In the genomic region with DNA sequence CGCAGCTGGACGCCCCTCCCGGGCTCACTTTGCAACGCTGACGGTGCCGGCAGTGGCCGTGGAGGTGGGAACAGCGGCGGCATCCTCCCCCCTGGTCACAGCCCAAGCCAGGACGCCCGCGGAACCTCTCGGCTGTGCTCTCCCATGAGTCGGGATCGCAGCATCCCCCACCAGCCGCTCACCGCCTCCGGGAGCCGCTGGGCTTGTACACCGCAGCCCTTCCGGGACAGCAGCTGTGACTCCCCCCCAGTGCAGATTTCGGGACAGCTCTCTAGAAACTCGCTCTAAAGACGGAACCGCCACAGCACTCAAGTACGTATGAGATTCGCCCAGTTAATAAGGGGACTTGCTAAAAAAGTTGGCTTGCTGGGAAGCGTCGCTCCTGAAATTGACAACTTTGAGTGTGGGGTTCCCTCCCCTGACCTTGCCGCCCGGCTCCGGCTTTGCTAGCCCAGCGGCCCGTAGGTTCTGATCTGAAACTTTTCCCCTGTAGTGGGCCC, we compare ENCODE assay signal across 8 cellular contexts. TPM values are rescaled to one million over a fixed set of nuclear protein-coding genes. Genes with fewer than 3 reads are reported as not detected.
A peak's percentile ranks its signal among the peaks of the same experiment; 100 is the strongest.
DNase-seq lines count a peak whose midpoint lies in the region; ATAC-seq and TF ChIP-seq lines count a peak whose summit lies in the region.

No MANE protein-coding gene starts in this region.

- no peak for TF ChIP-seq RAD21 in IMR-90 (IDR thresholded peaks at IDR 0.05; ENCODE audit: low read length)

- H3K23ac ChIP-seq in IMR-90 (ENCODE audit: low read depth, low read length) = peak overlapping the region; percentile 57; the same call in 1 of the 2 replicates

- H3K14ac ChIP-seq in IMR-90 (replicated peaks; ENCODE audit: low read depth, low read length) = peak overlapping the region; percentile 72

- no peak overlapping the region for H2BK20ac ChIP-seq in IMR-90 (ENCODE audit: low read depth, low read length)

- H2BK5ac ChIP-seq in IMR-90 (ENCODE audit: low read depth, low read length, poor library complexity, severe bottlenecking) = peak overlapping the region; percentile 82

- H4K20me1 ChIP-seq in IMR-90 (ENCODE audit: insufficient read depth, low read length) = peaks cover 4% of the 10 kb centered on the region

- peaks cover 0 to 5% (median 0%) of the 10 kb centered on the region in 8 donors for H3K9me3 Mint-ChIP-seq in CD4-positive, alpha-beta memory T cell

- H2AK9ac ChIP-seq in IMR-90 (replicated peaks; ENCODE audit: low read depth, low read length, poor library complexity) = peak overlapping the region; percentile 63

- no peaks in the 10 kb centered on the region for H3K9me3 ChIP-seq in CD4-positive, alpha-beta memory T cell (ENCODE audit: control insufficient read depth in 1 of 2, low read length in 2 of 2)
- H3K9me3 ChIP-seq in IMR-90 (ENCODE audit: control insufficient read depth, insufficient read depth, low read length) = no peaks in the 10 kb centered on the region
- no peaks in the 10 kb centered on the region for H3K9me3 ChIP-seq in body of pancreas
- H3K9me3 ChIP-seq in right lobe of liver = no peaks in the 10 kb centered on the region
- H3K9me3 ChIP-seq in thyroid gland = no peaks in the 10 kb centered on the region

- H4K8ac ChIP-seq in IMR-90 (ENCODE audit: low read depth in 2 of 2, low read length in 2 of 2) = no peak overlapping the region

- no peaks in the 10 kb centered on the region for H3K36me3 ChIP-seq in CD4-positive, alpha-beta memory T cell (ENCODE audit: insufficient read depth, low read length)
- no peaks in the 10 kb centered on the region for H3K36me3 ChIP-seq in IMR-90 (ENCODE audit: control insufficient read depth, insufficient read depth, low read length)
- no peaks in the 10 kb centered on the region for H3K36me3 ChIP-seq in body of pancreas (replicated peaks in 1 of 2; ENCODE audit: insufficient read depth in 1 of 2, low read depth in 2 of 2)
- no peaks in the 10 kb centered on the region for H3K36me3 ChIP-seq in right lobe of liver
- H3K36me3 ChIP-seq in thyroid gland = no peaks in the 10 kb centered on the region

- peak; percentile 2 for ATAC-seq in IMR-90 (ENCODE audit: low read depth)
- peak; percentile 1 for ATAC-seq in body of pancreas
- ATAC-seq in right lobe of liver = no peak
- ATAC-seq in GM19452 (IDR thresholded peaks at IDR 0.05; ENCODE audit: unreplicated experiment) = no peak

- H3K18ac ChIP-seq in IMR-90 (ENCODE audit: low read depth, low read length) = no peak overlapping the region

- WGBS in IMR-90 (ENCODE audit: extremely low coverage in 2 of 2, insufficient read length in 1 of 2), 2 experiments = 0% methylated on average over 1 of the region's 34 CpGs; no CpG with 5 or more reads in 1 of the 2 experiments
- 0% methylated on average over 10 to 33 of the region's 34 CpGs for WGBS in body of pancreas, 2 donors
- 0% methylated on average over 1 of the region's 34 CpGs for WGBS in right lobe of liver (ENCODE audit: insufficient coverage, low coverage, low lambda C conversion rate, missing lambda C conversion rate)
- 0 to 1% methylated on average over 22 to 29 of the region's 34 CpGs for WGBS in thyroid gland, 2 donors

- no peak overlapping the region; the same call in 1 of the 2 replicates for H3K4ac ChIP-seq in IMR-90 (ENCODE audit: low read depth, low read length)

- peaks cover 26% of the 10 kb centered on the region for H3K27me3 ChIP-seq in CD4-positive, alpha-beta memory T cell (ENCODE audit: insufficient read depth, low read length)
- H3K27me3 ChIP-seq in IMR-90 (ENCODE audit: control insufficient read depth, insufficient read depth, low read length) = no peaks in the 10 kb centered on the region
- H3K27me3 ChIP-seq in body of pancreas = peaks cover 0 to 15% of the 10 kb centered on the region in 2 donors
- peaks cover 0 to 25% of the 10 kb centered on the region in 2 donors for H3K27me3 ChIP-seq in right lobe of liver
- no peaks in the 10 kb centered on the region for H3K27me3 ChIP-seq in thyroid gland

- H2BK15ac ChIP-seq in IMR-90 (ENCODE audit: low read depth, low read length) = no peak overlapping the region

- peak overlapping the region; percentile 90 to 100 (median 97) for H3K4me3 Mint-ChIP-seq in CD4-positive, alpha-beta memory T cell

- H3K9me1 ChIP-seq in IMR-90 (ENCODE audit: insufficient read depth, low read length) = peaks cover 4% of the 10 kb centered on the region; the same call in 1 of the 2 replicates

- peak overlapping the region; percentile 57 to 83 for H3K4me3 ChIP-seq in CD4-positive, alpha-beta memory T cell (ENCODE audit: low read length in 2 of 2)
- peak overlapping the region; percentile 78 for H3K4me3 ChIP-seq in IMR-90 (ENCODE audit: insufficient read depth, low read depth, low read length)
- peak overlapping the region; percentile 85 for H3K4me3 ChIP-seq in body of pancreas
- H3K4me3 ChIP-seq in right lobe of liver = peak overlapping the region; percentile 67 to 82 (median 77)
- H3K4me3 ChIP-seq in thyroid gland (replicated peaks in 1 of 3) = peak overlapping the region; percentile 50 to 92 (median 92)

- CTCF ChIA-PET in CD4-positive, alpha-beta memory T cell (lab: Charles Lee; ENCODE audit: partially characterized antibody) = interaction anchor here (0.6 to 0.9 kb wide), 2 partner anchors 84 to 566 kb away, joined by 3 read pairs; no protein-coding TSS in a partner anchor
- CTCF ChIA-PET in IMR-90 (lab: Yijun Ruan, JAX) = interaction anchor here (0.6 kb wide), 2 partner anchors 190 to 581 kb away, joined by 3 read pairs; no protein-coding TSS in a partner anchor

- no peak overlapping the region for H2AK5ac ChIP-seq in IMR-90 (ENCODE audit: low read depth, low read length)

- peaks cover 26 to 39% of the 10 kb centered on the region in 2 donors for H3K27me3 Mint-ChIP-seq in CD4-positive, alpha-beta memory T cell

- H3K27ac Mint-ChIP-seq in CD4-positive, alpha-beta memory T cell = peak overlapping the region; percentile 100

- POLR2A ChIA-PET in CD4-positive, alpha-beta memory T cell (lab: Charles Lee; ENCODE audit: partially characterized antibody) = interaction anchor here (0.6 to 4.7 kb wide), 6 partner anchors 29 to 265 kb away, joined by 3 to 58 read pairs (median 4); partner anchors contain the start of gene STX17
- POLR2A ChIA-PET in IMR-90 (lab: Charles Lee; ENCODE audit: unreplicated experiment) = interaction anchor here (0.6 kb wide), 1 partner anchor 1579 kb away, joined by 5 read pairs; no protein-coding TSS in a partner anchor

- peak; percentile 79 for TF ChIP-seq POLR2A in IMR-90 (IDR thresholded peaks at IDR 0.05; ENCODE audit: low read depth, low read length)
- TF ChIP-seq POLR2A in body of pancreas (IDR thresholded peaks at IDR 0.05) = peak in 1 of 3 donors; percentile 47
- TF ChIP-seq POLR2A in right lobe of liver (IDR thresholded peaks at IDR 0.05) = no peak
- no peak for TF ChIP-seq POLR2A in thyroid gland (IDR thresholded peaks at IDR 0.05)

- H4K5ac ChIP-seq in IMR-90 (ENCODE audit: low read depth, low read length) = no peak overlapping the region

- intact Hi-C loops in CD4-positive, alpha-beta memory T cell (cut with micrococcal nuclease) = loop anchor here (5.0 kb wide), 7 partner anchors 190 to 1545 kb away; partner anchors contain the start of genes ANKS6, MSANTD3 and TEX10
- intact Hi-C loops in IMR-90 (cut with micrococcal nuclease) (loop anchor here (5.0 kb wide), 7 partner anchors 190 to 775 kb away; partner anchors contain the start of gene MSANTD3), body of pancreas (cut with DNase I) (loop anchor here (10.0 kb wide), 2 partner anchors 83 to 597 kb away; partner anchors contain the start of genes ALG2, SEC61B and STX17), right lobe of liver (cut with DNase I) (no loop called here), thyroid gland (cut with DNase I) (no loop called here)

- H3K9ac ChIP-seq in IMR-90 (ENCODE audit: low read depth, low read length) = peak overlapping the region; percentile 45

- peaks cover 4 to 23% of the 10 kb centered on the region in 2 experiments; a peak in 3 of 4 replicates for H3K79me1 ChIP-seq in IMR-90 (ENCODE audit: low read depth in 1 of 2, low read length in 2 of 2)

- TF ChIP-seq CTCF in IMR-90 (conservative IDR thresholded peaks at IDR 0.05; ENCODE audit: low read depth, low read length) (no peak), body of pancreas (IDR thresholded peaks at IDR 0.05) (no peak), right lobe of liver (IDR thresholded peaks at IDR 0.05) (no peak), thyroid gland (IDR thresholded peaks at IDR 0.05) (no peak)

- peak overlapping the region; percentile 99 for H2AFZ ChIP-seq in IMR-90 (replicated peaks; ENCODE audit: low read length, poor library complexity)

- H4K91ac ChIP-seq in IMR-90 (ENCODE audit: insufficient read depth, low read depth, low read length) = no peak overlapping the region

- TSS peak; percentile 77 for BruUV-seq in IMR-90 (replicated peaks; lab: Mats Ljungman, UMichigan)

- peaks cover 47% of the 10 kb centered on the region for H3K4me1 ChIP-seq in CD4-positive, alpha-beta memory T cell (ENCODE audit: insufficient read depth, low read length)
- H3K4me1 ChIP-seq in IMR-90 (ENCODE audit: control insufficient read depth, insufficient read depth, low read length) = peaks cover 3% of the 10 kb centered on the region
- peaks cover 40% of the 10 kb centered on the region for H3K4me1 ChIP-seq in body of pancreas
- peaks cover 0 to 42% (median 10%) of the 10 kb centered on the region in 4 donors for H3K4me1 ChIP-seq in right lobe of liver
- H3K4me1 ChIP-seq in thyroid gland = peaks cover 20 to 23% of the 10 kb centered on the region in 2 donors

- H2BK120ac ChIP-seq in IMR-90 (ENCODE audit: low read depth, low read length) = peak overlapping the region; percentile 34; the same call in 1 of the 2 replicates

- dilution Hi-C loops in IMR-90 (cut with HindIII; ENCODE audit: low sequenced_read_pairs, unreplicated experiment) = no loop called here

- peak overlapping the region; percentile 80 for H3K4me2 ChIP-seq in IMR-90 (ENCODE audit: low read depth, low read length)

- H3K27ac ChIP-seq in CD4-positive, alpha-beta memory T cell (ENCODE audit: low read depth, low read length) = peak overlapping the region; percentile 93
- peak overlapping the region; percentile 73 for H3K27ac ChIP-seq in IMR-90 (ENCODE audit: insufficient read depth, low read length)
- peak overlapping the region; percentile 95 to 99 (median 98) for H3K27ac ChIP-seq in body of pancreas
- H3K27ac ChIP-seq in right lobe of liver = peak overlapping the region; percentile 98 to 99 (median 98)
- peak overlapping the region; percentile 92 to 100 (median 99) for H3K27ac ChIP-seq in thyroid gland

- peaks cover 0 to 37% of the 10 kb centered on the region in 2 donors for H3K36me3 Mint-ChIP-seq in CD4-positive, alpha-beta memory T cell

- H3K56ac ChIP-seq in IMR-90 (ENCODE audit: extremely low read depth, insufficient read depth, low read length) = no peak overlapping the region

- peaks cover 29 to 85% (median 49%) of the 10 kb centered on the region in 4 donors for H3K4me1 Mint-ChIP-seq in CD4-positive, alpha-beta memory T cell

- in situ Hi-C loops in IMR-90 (cut with MboI; ENCODE audit: low sequenced_read_pairs) = loop anchor here (25.0 kb wide), 2 partner anchors 390 to 560 kb away; no protein-coding TSS in a partner anchor

- no peak for DNase-seq in CD4-positive, alpha-beta memory T cell
- DNase-seq in IMR-90 = no peak
- DNase-seq in body of pancreas = peak in 1 of 4 donors; percentile 43
- peak in 1 of 3 donors; percentile 28 for DNase-seq in right lobe of liver
- no peak for DNase-seq in thyroid gland
- no peak for DNase-seq in NCI-H2029 (lab: John Stamatoyannopoulos, UW)
- DNase-seq in RPMI8226 = no peak

RNA-seq across cellular contexts. Expression of gene NR4A3, which starts 0.5 kb away (rescaled TPM):
- total RNA-seq in CD4-positive, alpha-beta memory T cell = under 1 TPM; 0.33 to 0.35 TPM
- 1 to 10 TPM in 1 of 2 donors, under 1 TPM in 1; 0.17 to 1.4 TPM for polyA plus RNA-seq in CD4-positive, alpha-beta memory T cell
- 0.54 and 1.9 TPM in 2 replicates for total RNA-seq in IMR-90 (2012; rRNA removed)
- 0.27 and 0.37 TPM in 2 replicates for polyA plus RNA-seq in IMR-90 (2012; rRNA removed)
- 0.48 and 2.2 TPM in 2 replicates for polyA plus RNA-seq in IMR-90 (2012; cell fraction: cytosol; rRNA removed)
- polyA plus RNA-seq in IMR-90 (2012; cell fraction: nucleus; rRNA removed; ENCODE audit: low replicate concordance) = 10.7 and 31.9 TPM in 2 replicates
- total RNA-seq in body of pancreas = 1 to 10 TPM; 1.0 to 8.9 TPM
- 1 to 10 TPM in 1 of 6 experiments, under 1 TPM in 5; 0.13 to 1.2 (median 0.30) TPM for total RNA-seq in right lobe of liver
- 1 to 10 TPM; 1.7 to 4.8 (median 2.3) TPM for total RNA-seq in thyroid gland

Comparison
In these comparisons a context has a peak if more than half of its experiments do, and no peak if none do; other contexts are left out.
1. ATAC-seq: peak in IMR-90 (single experiment) and body of pancreas (single experiment); none in right lobe of liver (0 of 4) and GM19452 (single experiment).
2. intact Hi-C loops: an anchor here in CD4-positive, alpha-beta memory T cell (5.0 kb wide), IMR-90 (5.0 kb wide) and body of pancreas (10.0 kb wide); none called in right lobe of liver and thyroid gland.
3. Peak in every context shown above with its lines, with median percentiles within 50 percentile points of each other: H3K27ac ChIP-seq and H3K4me3 ChIP-seq.